ENCODE assay signal across 8 cellular contexts in the genomic region with DNA sequence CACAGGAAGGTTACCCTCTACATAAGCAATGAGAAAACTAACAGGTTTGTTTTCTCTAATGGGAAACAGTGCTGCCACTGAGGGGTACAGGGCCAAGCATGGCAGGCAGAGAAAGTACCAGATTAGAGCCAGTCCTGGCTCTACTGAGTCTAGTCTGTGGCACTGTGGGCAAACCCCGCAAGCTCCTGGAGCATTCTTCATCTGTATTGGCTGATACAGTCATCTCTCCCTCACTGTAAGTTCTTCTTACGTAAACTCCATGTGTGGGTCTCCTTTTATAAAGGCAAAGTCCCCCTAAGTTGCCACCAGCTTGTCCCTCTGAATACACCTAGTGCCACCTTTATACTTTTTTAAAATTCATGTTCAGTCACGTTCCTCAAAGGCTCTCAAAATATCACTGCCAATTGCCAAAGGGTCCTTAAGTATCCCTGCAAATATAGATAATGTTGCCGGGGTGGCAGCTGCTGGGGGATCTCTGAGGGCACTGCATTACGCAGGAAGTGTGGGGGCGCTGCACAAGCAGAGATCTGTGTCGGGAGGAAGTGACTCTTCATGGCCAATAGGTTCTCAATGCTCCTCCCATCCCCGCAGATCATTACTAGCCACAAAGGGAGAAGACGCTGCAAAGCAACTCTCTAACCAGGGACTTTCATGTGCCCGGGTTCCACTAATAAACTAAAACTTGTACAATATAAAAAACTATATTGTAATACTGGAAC. TPM values are rescaled to one million over a fixed set of nuclear protein-coding genes. Genes with fewer than 3 reads are reported as not detected.
DNase-seq lines count a peak whose midpoint lies in the region; ATAC-seq and TF ChIP-seq lines count a peak whose summit lies in the region.

No MANE protein-coding gene starts in this region.

- H3K4me1 ChIP-seq in hepatocyte (ENCODE audit: insufficient read depth): no peaks in the 10 kb centered on the region

- H2AFZ ChIP-seq in hepatocyte: no peak overlapping the region

- DNase-seq in activated CD4-positive, CD25-positive, alpha-beta regulatory T cell treated with anti-CD3 and anti-CD28 coated beads, Interleukin-2, amount 50 U/mL, for 72 hours: peak; percentile 62
- no peak for DNase-seq in epithelial cell of prostate (ENCODE audit: low read depth, low spot score)
- DNase-seq in stimulated activated CD8-positive, alpha-beta memory T cell treated with anti-CD3 and anti-CD28 coated beads, Interleukin-4, amount 100 ng/mL, for 1 hour (ENCODE audit: low read depth in 2 of 2, low spot score in 1 of 2): peak; percentile 34 to 61
- DNase-seq in NCI-H345 (lab: John Stamatoyannopoulos, UW): no peak
- no peak for DNase-seq in putamen (ENCODE audit: low spot score)
- no peak for DNase-seq in hepatocyte (ENCODE audit: low spot score)

- H3K79me2 ChIP-seq in hepatocyte: peaks cover 92% of the 10 kb centered on the region

- no peak overlapping the region for H3K4me3 ChIP-seq in hepatocyte

- WGBS in hepatocyte (ENCODE audit: low lambda C conversion rate, missing lambda C conversion rate): 96% methylated on average over 10 of the region's 10 CpGs

- ATAC-seq in GM18873 (IDR thresholded peaks at IDR 0.05; ENCODE audit: low FRiP score, unreplicated experiment) (peak; percentile 47), HG03175 (IDR thresholded peaks at IDR 0.05; ENCODE audit: unreplicated experiment) (peak; percentile 58)

- no peaks in the 10 kb centered on the region for H3K27me3 ChIP-seq in hepatocyte

- H3K27ac ChIP-seq in epithelial cell of prostate (peak overlapping the region; percentile 70), hepatocyte (no peak overlapping the region)

- H3K36me3 ChIP-seq in hepatocyte (replicated peaks; ENCODE audit: insufficient read depth, low read depth): no peaks in the 10 kb centered on the region

- peaks cover 34% of the 10 kb centered on the region for H4K20me1 ChIP-seq in hepatocyte (ENCODE audit: insufficient read depth, poor library complexity, severe bottlenecking)

- no peak for TF ChIP-seq CTCF in hepatocyte (IDR thresholded peaks at IDR 0.05; ENCODE audit: poor library complexity)

- H3K4me2 ChIP-seq in hepatocyte: no peak overlapping the region

- H3K9me2 ChIP-seq in hepatocyte (replicated peaks; ENCODE audit: insufficient read depth): no peaks in the 10 kb centered on the region

- H3K9me3 ChIP-seq in hepatocyte (ENCODE audit: low read depth): no peaks in the 10 kb centered on the region

RNA-seq across cellular contexts. Expression of a gene that starts 18.8 kb away (rescaled TPM):
- total RNA-seq in hepatocyte: 49.7 and 111 TPM in 2 replicates
- polyA plus RNA-seq in hepatocyte: 39.8 and 48.8 TPM in 2 replicates

Comparison
In these comparisons a context has a peak if more than half of its experiments do, and no peak if none do; other contexts are left out.
1. DNase-seq: peak in activated CD4-positive, CD25-positive, alpha-beta regulatory T cell treated with anti-CD3 and anti-CD28 coated beads, Interleukin-2, amount 50 U/mL, for 72 hours (single experiment) and stimulated activated CD8-positive, alpha-beta memory T cell treated with anti-CD3 and anti-CD28 coated beads, Interleukin-4, amount 100 ng/mL, for 1 hour (2 of 2); none in epithelial cell of prostate (single experiment), NCI-H345 (single experiment), putamen (single experiment) and hepatocyte (single experiment).